ENCODE assay signal across 8 cellular contexts in the genomic region with DNA sequence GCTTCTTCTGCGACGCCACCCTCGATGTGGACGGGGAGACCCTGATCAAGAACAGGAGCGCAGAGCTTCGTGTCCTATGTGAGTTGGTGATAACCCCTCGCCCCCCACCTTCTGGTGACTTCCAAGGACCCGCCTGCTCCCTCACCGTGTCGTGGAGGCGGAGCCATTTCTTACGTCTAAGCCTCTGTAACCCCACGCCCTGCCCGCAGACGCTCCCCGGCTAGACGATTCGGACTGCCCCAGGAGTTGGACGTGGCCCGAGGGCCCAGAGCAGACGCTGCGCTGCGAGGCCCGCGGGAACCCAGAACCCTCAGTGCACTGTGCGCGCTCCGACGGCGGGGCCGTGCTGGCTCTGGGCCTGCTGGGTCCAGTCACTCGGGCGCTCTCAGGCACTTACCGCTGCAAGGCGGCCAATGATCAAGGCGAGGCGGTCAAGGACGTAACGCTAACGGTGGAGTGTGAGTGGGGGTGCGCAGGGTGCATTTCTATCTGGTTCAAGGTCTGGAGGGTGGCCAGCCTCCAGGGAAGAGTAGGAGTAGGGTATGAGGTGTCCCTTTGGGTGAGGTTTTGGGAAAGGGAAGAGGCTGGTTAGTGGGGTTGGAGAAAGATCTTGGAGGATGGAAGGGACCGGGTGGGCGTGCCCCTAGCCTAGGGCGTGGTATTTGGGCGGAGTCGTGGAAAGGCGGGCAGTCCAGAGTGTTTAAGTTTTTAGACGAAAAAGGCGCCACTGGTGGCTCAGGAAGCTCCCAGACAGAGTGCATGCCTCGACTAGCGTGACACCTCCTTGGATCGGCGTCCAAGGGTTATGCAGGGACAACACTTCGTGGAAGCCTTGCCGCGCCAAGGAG. TPM values are rescaled to one million over a fixed set of nuclear protein-coding genes. Genes with fewer than 3 reads are reported as not detected.
DNase-seq lines count a peak whose midpoint lies in the region; ATAC-seq, FAIRE-seq and TF ChIP-seq lines count a peak whose summit lies in the region.

No MANE protein-coding gene starts in this region.

- H3K27me3 Mint-ChIP-seq in astrocyte (ENCODE audit: low read depth, unreplicated experiment) = peaks cover 73% of the 10 kb centered on the region

- H3K4me3 Mint-ChIP-seq in astrocyte (ENCODE audit: unreplicated experiment) = no peak overlapping the region

- H3K23ac ChIP-seq in mesendoderm (ENCODE audit: low read length) = no peak overlapping the region

- no peak overlapping the region for H4K8ac ChIP-seq in mesendoderm (ENCODE audit: low read depth, low read length)

- peaks cover 32% of the 10 kb centered on the region for H3K4me1 ChIP-seq in astrocyte (ENCODE audit: insufficient read depth, low read length)
- H3K4me1 ChIP-seq in mesendoderm (ENCODE audit: control insufficient read depth, low read depth, low read length) = peaks cover 5% of the 10 kb centered on the region
- peaks cover 71% of the 10 kb centered on the region for H3K4me1 ChIP-seq in vagina

- no peaks in the 10 kb centered on the region for H3K36me3 ChIP-seq in astrocyte (ENCODE audit: insufficient read depth, low read length)
- no peaks in the 10 kb centered on the region for H3K36me3 ChIP-seq in mesendoderm (ENCODE audit: control insufficient read depth, insufficient read depth, low read length)
- no peaks in the 10 kb centered on the region for H3K36me3 ChIP-seq in vagina

- H4K20me1 ChIP-seq in astrocyte (ENCODE audit: insufficient read depth, low read length) = peaks cover 16% of the 10 kb centered on the region

- peaks cover 28% of the 10 kb centered on the region for H3K9me3 Mint-ChIP-seq in astrocyte (ENCODE audit: unreplicated experiment)

- TF ChIP-seq CTCF in astrocyte (IDR thresholded peaks at IDR 0.05; ENCODE audit: insufficient read depth, low read depth, low read length) = no peak
- no peak for TF ChIP-seq CTCF in vagina (IDR thresholded peaks at IDR 0.05)

- no peak overlapping the region for H3K4ac ChIP-seq in mesendoderm (ENCODE audit: low read depth, low read length)

- H3K4me2 ChIP-seq in astrocyte (ENCODE audit: low read length) = peak overlapping the region; percentile 82
- peak overlapping the region; percentile 61 for H3K4me2 ChIP-seq in mesendoderm (ENCODE audit: low read length)

- no peak overlapping the region for H2BK15ac ChIP-seq in mesendoderm (replicated peaks; ENCODE audit: low read depth)

- no peaks in the 10 kb centered on the region for H3K4me1 Mint-ChIP-seq in astrocyte (ENCODE audit: low read depth, unreplicated experiment)

- H3K79me2 ChIP-seq in astrocyte (ENCODE audit: insufficient read depth, low read length) (no peaks in the 10 kb centered on the region), mesendoderm (ENCODE audit: control insufficient read depth, insufficient read depth, low read length) (no peaks in the 10 kb centered on the region)

- FAIRE-seq in astrocyte (lab: Jason Lieb, UNC) = no peak
- FAIRE-seq in GM12891 (lab: Jason Lieb, UNC) = no peak

- H3K27me3 ChIP-seq in astrocyte (ENCODE audit: insufficient read depth, low read length) (peaks cover 68% of the 10 kb centered on the region), mesendoderm (ENCODE audit: insufficient read depth, low read length, poor library complexity) (peaks cover 46% of the 10 kb centered on the region), vagina (peaks cover 24% of the 10 kb centered on the region)

- WGBS in mesendoderm (ENCODE audit: extremely low coverage, insufficient coverage, low lambda C conversion rate) = no CpG with 5 or more reads among the region's 56 CpGs

- no peak overlapping the region for H2AFZ ChIP-seq in astrocyte (ENCODE audit: low read depth, low read length)

- intact Hi-C loops in vagina (cut with DNase I) = no loop called here

- peak; percentile 29 for DNase-seq in stimulated activated CD4-positive, alpha-beta T cell treated with anti-CD3 and anti-CD28 coated beads, Interleukin-15, amount 100 ng/mL, for 24 hours
- DNase-seq in stimulated activated CD4-positive, alpha-beta T cell treated with anti-CD3 and anti-CD28 coated beads, Interleukin-12 subunit alpha, Interleukin-12 subunit beta, amount 100 ng/mL, for 4 hours = no peak
- DNase-seq in astrocyte (ENCODE audit: low read depth) (no peak), mesendoderm (peak; percentile 44), vagina (ENCODE audit: extremely low spot score in 2 of 2) (no peak), GM12891 (ENCODE audit: insufficient read length, low spot score) (no peak), left lobe of liver (ENCODE audit: low spot score) (no peak)

- peak overlapping the region; percentile 34 for H3K56ac ChIP-seq in mesendoderm (ENCODE audit: low read length)

- H3K27ac Mint-ChIP-seq in astrocyte (ENCODE audit: unreplicated experiment) = peak overlapping the region; percentile 47

- H3K4me3 ChIP-seq in astrocyte (ENCODE audit: insufficient read depth, low read depth, low read length) (no peak overlapping the region), mesendoderm (ENCODE audit: low read length) (no peak overlapping the region), vagina (peak overlapping the region; percentile 37 to 56)

- TF ChIP-seq POLR2A in vagina (IDR thresholded peaks at IDR 0.05) (no peak), GM12891 (IDR thresholded peaks at IDR 0.05; ENCODE audit: low read depth, low read length) (no peak)

- no peak overlapping the region for H2BK5ac ChIP-seq in mesendoderm (ENCODE audit: low read length)

- no peak overlapping the region for H3K18ac ChIP-seq in mesendoderm (ENCODE audit: low read length)

- H3K9me3 ChIP-seq in astrocyte (ENCODE audit: insufficient read depth, low read depth, low read length) (peaks cover 11% of the 10 kb centered on the region), vagina (no peaks in the 10 kb centered on the region)

- no peak overlapping the region for H3K9ac ChIP-seq in astrocyte (ENCODE audit: low read length)
- peak overlapping the region; percentile 5 for H3K9ac ChIP-seq in mesendoderm (ENCODE audit: low read length)

- no peak for ATAC-seq in GM19455 (IDR thresholded peaks at IDR 0.05; ENCODE audit: unreplicated experiment)
- no peak for ATAC-seq in left lobe of liver

- H2BK120ac ChIP-seq in mesendoderm (ENCODE audit: low read depth, low read length) = no peak overlapping the region

- no peak overlapping the region for H4K5ac ChIP-seq in mesendoderm (ENCODE audit: low read length)

- no peaks in the 10 kb centered on the region for H3K79me1 ChIP-seq in mesendoderm (ENCODE audit: low read length)

- peaks cover 2% of the 10 kb centered on the region for H3K36me3 Mint-ChIP-seq in astrocyte (ENCODE audit: low read depth, unreplicated experiment)

- H3K27ac ChIP-seq in astrocyte (ENCODE audit: low read depth, low read length) (no peak overlapping the region), mesendoderm (ENCODE audit: low read depth, low read length) (no peak overlapping the region), vagina (no peak overlapping the region)

- H2AK5ac ChIP-seq in mesendoderm (ENCODE audit: low read length) = no peak overlapping the region

TF ChIP-seq in GM12891, 5 proteins besides CTCF, POLR2A, EP300 and RAD21:
- no peak for TF ChIP-seq POLR2AphosphoS5 (IDR thresholded peaks at IDR 0.05; ENCODE audit: low read depth, low read length)
- TF ChIP-seq POU2F2 (IDR thresholded peaks at IDR 0.05; ENCODE audit: low read depth, low read length) = no peak
- no peak for TF ChIP-seq SPI1 (IDR thresholded peaks at IDR 0.05; ENCODE audit: low read depth, low read length)
- TF ChIP-seq PAX5 (IDR thresholded peaks at IDR 0.05; ENCODE audit: insufficient read depth, low read length, severe bottlenecking) = no peak
- no peak for TF ChIP-seq TAF1 (IDR thresholded peaks at IDR 0.05; ENCODE audit: low read depth, low read length)
TF ChIP-seq in GM12891: peak in this region for 0.

RNA-seq across cellular contexts. Expression of gene ICAM5, which starts 3.3 kb away (rescaled TPM):
- total RNA-seq in astrocyte (0.07 and 0.31 TPM in 2 replicates), vagina (2.0 TPM), left lobe of liver (0.30 TPM)
- 0.15 TPM for polyA plus RNA-seq in mesendoderm (2013, experiment 1 of 2)
- polyA plus RNA-seq in mesendoderm (2013, experiment 2 of 2) = 0.15 TPM
- polyA plus RNA-seq in GM12891 (2012; ENCODE audit: low read depth, missing spikeins) = 2.1 TPM

RNA-seq across cellular contexts. Expression of gene ICAM4, which starts 6.3 kb away (rescaled TPM):
- total RNA-seq in astrocyte = 0.20 TPM in 1 of 2 replicates, not detected in the other
- polyA plus RNA-seq in mesendoderm (2013, experiment 1 of 2) = 0.46 TPM
- polyA plus RNA-seq in mesendoderm (2013, experiment 2 of 2) = 0.36 TPM
- not detected for total RNA-seq in vagina
- 0.77 TPM for polyA plus RNA-seq in GM12891 (2012; ENCODE audit: low read depth, missing spikeins)
- total RNA-seq in left lobe of liver = 0.15 TPM

RNA-seq across cellular contexts. Expression of gene ZGLP1, which starts 16.6 kb away (rescaled TPM):
- total RNA-seq in astrocyte (2.5 and 3.4 TPM in 2 replicates), vagina (5.2 TPM), left lobe of liver (4.2 TPM)
- 3.0 TPM for polyA plus RNA-seq in mesendoderm (2013, experiment 1 of 2)
- polyA plus RNA-seq in mesendoderm (2013, experiment 2 of 2) = 2.3 TPM
- 1.3 TPM for polyA plus RNA-seq in GM12891 (2012; ENCODE audit: low read depth, missing spikeins)

RNA-seq across cellular contexts. Expression of gene ICAM1, which starts 22.1 kb away (rescaled TPM):
- total RNA-seq in astrocyte (9.3 and 11.0 TPM in 2 replicates), vagina (22.3 TPM), left lobe of liver (5.9 TPM)
- 0.88 TPM for polyA plus RNA-seq in mesendoderm (2013, experiment 1 of 2)
- 1.0 TPM for polyA plus RNA-seq in mesendoderm (2013, experiment 2 of 2)
- polyA plus RNA-seq in GM12891 (2012; ENCODE audit: low read depth, missing spikeins) = 55.2 TPM

RNA-seq across cellular contexts. Expression of gene FDX2, which starts 22.8 kb away (rescaled TPM):
- 18.6 and 24.4 TPM in 2 replicates for total RNA-seq in astrocyte
- 21.9 TPM for polyA plus RNA-seq in mesendoderm (2013, experiment 1 of 2)
- polyA plus RNA-seq in mesendoderm (2013, experiment 2 of 2) = 20.5 TPM
- total RNA-seq in vagina = 25.0 TPM
- 10.7 TPM for polyA plus RNA-seq in GM12891 (2012; ENCODE audit: low read depth, missing spikeins)
- total RNA-seq in left lobe of liver = 11.0 TPM

Comparison
In these comparisons a context has a peak if more than half of its experiments do, and no peak if none do; other contexts are left out.
1. DNase-seq: peak in stimulated activated CD4-positive, alpha-beta T cell treated with anti-CD3 and anti-CD28 coated beads, Interleukin-15, amount 100 ng/mL, for 24 hours (single experiment) and mesendoderm (single experiment); none in stimulated activated CD4-positive, alpha-beta T cell treated with anti-CD3 and anti-CD28 coated beads, Interleukin-12 subunit alpha, Interleukin-12 subunit beta, amount 100 ng/mL, for 4 hours (single experiment), astrocyte (single experiment), vagina (0 of 2), GM12891 (single experiment) and left lobe of liver (single experiment).
2. H3K4me3 ChIP-seq: peak in vagina (2 of 2); none in astrocyte (single experiment) and mesendoderm (single experiment).